In genomic region chr11:84687433-84687832, GRCh38 we compare ENCODE assay signal across 26 cellular contexts.
"Had no signal": no experiment of that assay in that cellular context is flagged by ENCODE, and none has a peak within 500 bp of the region (broad histone marks: within the 10 kb centered on the region; RNA-seq: fewer than 3 reads in every experiment).

No MANE protein-coding gene starts in this region.

- H3K27ac ChIP-seq: VCaP had no signal

- ATAC-seq: activated naive CD4-positive, alpha-beta T cell treated with anti-CD3 and anti-CD28 coated beads, Interleukin-2, amount 50 U/mL, for 72 hours; activated naive CD8-positive, alpha-beta T cell treated with anti-CD3 and anti-CD28 coated beads, Interleukin-2, amount 50 U/mL, for 24 hours; activated T-cell treated with anti-CD3 and anti-CD28 coated beads, Interleukin-2, amount 50 U/mL, for 4 hours; Panc1; T-cell had no signal

- DNase-seq: activated CD4-positive, alpha-beta memory T cell treated with anti-CD3 and anti-CD28 coated beads for 36 hours; activated CD4-positive, alpha-beta T cell treated with anti-CD3 and anti-CD28 coated beads, Interleukin-2, amount 10 ng/mL, durations not matched to agents 7 days and 5 days; activated CD4-positive, CD25-positive, alpha-beta regulatory T cell; activated CD8-positive, alpha-beta memory T cell treated with anti-CD3 and anti-CD28 coated beads for 24 hours; activated effector memory CD4-positive, alpha-beta T cell treated with anti-CD3 and anti-CD28 coated beads, Interleukin-2, amount 50 U/mL, for 16 hours; activated naive CD4-positive, alpha-beta T cell treated with Interleukin-2 at 50 U/mL for 16 hours; activated naive CD8-positive, alpha-beta T cell treated with anti-CD3 and anti-CD28 coated beads, Interleukin-2, amount 50 U/mL, for 24 hours; activated T-cell treated with anti-CD3 and anti-CD28 coated beads, Interleukin-2, amount 50 U/mL, for 4 hours; amniotic stem cell; cerebellar nuclear complex; MM.1S; NCI-H1105; NCI-H1436 treated with DMSO at 0.1 percent for 48 hours; NCI-H187; NCI-H2081; NCI-H524; NCI-H774; RPMI8226; SHP77; T-cell; T-helper 2 cell; T1000 had no signal

- FAIRE-seq: astrocyte had no signal
